In genomic region chr17:78250891-78251772, GRCh38 we compare ENCODE assay signal across 8 cellular contexts. TPM values are rescaled to one million over a fixed set of nuclear protein-coding genes. Genes with fewer than 3 reads are reported as not detected.
DNase-seq lines count a peak whose midpoint lies in the region; ATAC-seq and TF ChIP-seq lines count a peak whose summit lies in the region.

No MANE protein-coding gene starts in this region.

- H3K27ac ChIP-seq in foreskin keratinocyte (no peak overlapping the region), suprapubic skin (no peak overlapping the region)

- ATAC-seq in GM21619 (IDR thresholded peaks at IDR 0.05; ENCODE audit: unreplicated experiment): peak; percentile 36
- ATAC-seq in foreskin keratinocyte: peak; percentile 82

- peak; percentile 75 for DNase-seq in COR-L47 (lab: John Stamatoyannopoulos, UW)
- DNase-seq in MV-4-11 (lab: John Stamatoyannopoulos, UW): peak; percentile 80
- peak; percentile 23 for DNase-seq in SIG-M5 (lab: John Stamatoyannopoulos, UW)
- DNase-seq in activated gamma-delta T cell (lab: John Stamatoyannopoulos, UW): peak; percentile 58
- DNase-seq in foreskin keratinocyte: peak; percentile 82 to 87
- DNase-seq in nucleus accumbens (lab: John Stamatoyannopoulos, UW): peak in 54 of 56 donors; percentile 25 to 89 (median 72)
- peak in 1 of 2 donors; percentile 86 for DNase-seq in suprapubic skin (ENCODE audit: low spot score in 2 of 2)

- TF ChIP-seq CTCF in foreskin keratinocyte (conservative IDR thresholded peaks at IDR 0.05): peak; percentile 100
- peak; percentile 97 to 98 for TF ChIP-seq CTCF in suprapubic skin (IDR thresholded peaks at IDR 0.05)

- no peak for TF ChIP-seq EP300 in suprapubic skin (IDR thresholded peaks at IDR 0.05)

- no peak for TF ChIP-seq POLR2A in suprapubic skin (IDR thresholded peaks at IDR 0.05)

- H3K4me3 ChIP-seq in suprapubic skin: no peak overlapping the region

- WGBS in suprapubic skin: 32% methylated on average over 7 of the region's 27 CpGs

- H3K27me3 ChIP-seq in foreskin keratinocyte: no peaks in the 10 kb centered on the region
- H3K27me3 ChIP-seq in suprapubic skin: peaks cover 3% of the 10 kb centered on the region

- H3K9me3 ChIP-seq in suprapubic skin: no peaks in the 10 kb centered on the region

- peaks cover 4% of the 10 kb centered on the region for H3K4me1 ChIP-seq in foreskin keratinocyte
- H3K4me1 ChIP-seq in suprapubic skin: peaks cover 27% of the 10 kb centered on the region

- H3K36me3 ChIP-seq in suprapubic skin: no peaks in the 10 kb centered on the region

RNA-seq across cellular contexts. Expression of gene TMEM235, which starts 19.7 kb away (rescaled TPM):
- total RNA-seq in foreskin keratinocyte (not detected in 2 replicates), suprapubic skin (not detected)
- not detected in 2 replicates for polyA plus RNA-seq in foreskin keratinocyte

RNA-seq across cellular contexts. Expression of gene BIRC5, which starts 37.1 kb away (rescaled TPM):
- 54.7 and 69.5 TPM in 2 replicates for total RNA-seq in foreskin keratinocyte
- polyA plus RNA-seq in foreskin keratinocyte: 52.8 and 67.9 TPM in 2 replicates
- total RNA-seq in suprapubic skin: 1 to 10 TPM; 3.7 to 9.6 (median 5.5) TPM
